In the genomic region with DNA sequence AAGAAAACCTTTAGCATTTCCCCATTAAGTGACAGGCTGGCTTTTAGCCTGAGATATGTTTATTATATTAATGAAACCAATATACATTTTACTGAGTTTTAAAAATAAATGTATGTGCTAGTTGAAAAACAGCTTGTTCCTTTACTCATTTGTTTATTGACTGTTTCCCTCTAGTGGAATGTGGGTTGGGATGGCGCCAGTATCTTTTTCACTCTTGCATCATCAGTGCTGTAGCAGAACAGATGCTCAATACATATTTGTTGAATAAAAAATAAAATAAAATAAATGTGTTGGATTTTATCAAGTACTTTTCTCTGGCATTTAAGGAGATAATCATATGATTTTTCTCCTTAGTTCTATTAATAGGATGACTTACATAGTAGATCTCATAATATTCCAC, we compare ENCODE assay signal across 32 cellular contexts. TPM values are rescaled to one million over a fixed set of nuclear protein-coding genes. Genes with fewer than 3 reads are reported as not detected.
DNase-seq lines count a peak whose midpoint lies in the region; ATAC-seq and TF ChIP-seq lines count a peak whose summit lies in the region.
"Had no signal": no experiment of that assay in that cellular context is flagged by ENCODE, and none has a peak within 500 bp of the region (broad histone marks: within the 10 kb centered on the region; RNA-seq: fewer than 3 reads in every experiment).

No MANE protein-coding gene starts in this region.

- intact Hi-C loops in esophagus muscularis mucosa (cut with DNase I) = no loop called here

- 72% methylated on average over 1 of the region's 1 CpG for WGBS in esophagus muscularis mucosa

- peaks cover 4% of the 10 kb centered on the region for H3K36me3 Mint-ChIP-seq in chondrocyte (ENCODE audit: low read depth)
- no peaks in the 10 kb centered on the region for H3K36me3 Mint-ChIP-seq in stimulated activated effector memory CD8-positive, alpha-beta T cell treated with anti-CD3 and anti-CD28 coated beads, Interleukin-12 subunit alpha, Interleukin-12 subunit beta, amount 100 ng/mL, for 72 hours
- H3K36me3 Mint-ChIP-seq: CD4-positive, alpha-beta memory T cell; neural progenitor cell had no signal

- peaks cover 38% of the 10 kb centered on the region for H3K27me3 Mint-ChIP-seq in chondrocyte (ENCODE audit: low read depth)

- H3K27ac ChIP-seq in esophagus muscularis mucosa (replicated peaks in 1 of 4) = no peak overlapping the region
- H3K27ac ChIP-seq: cardiac muscle cell, left ventricle myocardium inferior, neural progenitor cell, pancreas, right atrium auricular region, SJCRH30 had no signal

- no peaks in the 10 kb centered on the region for H3K4me1 ChIP-seq in esophagus muscularis mucosa
- H3K4me1 ChIP-seq: left ventricle myocardium inferior, neural progenitor cell, pancreas, right atrium auricular region, SJCRH30 had no signal

- H3K27me3 ChIP-seq in esophagus muscularis mucosa = peaks cover 0 to 12% (median 0%) of the 10 kb centered on the region in 4 donors
- H3K27me3 ChIP-seq: neural progenitor cell, pancreas, right atrium auricular region, SJCRH30 had no signal

- no peak overlapping the region for H3K4me3 ChIP-seq in esophagus muscularis mucosa
- H3K4me3 ChIP-seq: cardiac muscle cell, left ventricle myocardium inferior, neural progenitor cell, pancreas, right atrium auricular region, SJCRH30, smooth muscle cell had no signal

- no peak for ATAC-seq in stimulated activated effector memory CD8-positive, alpha-beta T cell treated with anti-CD3 and anti-CD28 coated beads, Interleukin-12 subunit alpha, Interleukin-12 subunit beta, amount 100 ng/mL, for 72 hours
- no peak for ATAC-seq in HG03460 (IDR thresholded peaks at IDR 0.05; ENCODE audit: unreplicated experiment)
- ATAC-seq: effector memory CD8-positive, alpha-beta T cell; esophagus mucosa; pancreas had no signal

- no peak for TF ChIP-seq POLR2A in esophagus muscularis mucosa (IDR thresholded peaks at IDR 0.05; ENCODE audit: low read depth)

- H3K27ac Mint-ChIP-seq in chondrocyte (ENCODE audit: unreplicated experiment) = no peak overlapping the region
- H3K27ac Mint-ChIP-seq in stimulated activated effector memory CD8-positive, alpha-beta T cell treated with anti-CD3 and anti-CD28 coated beads, Interleukin-12 subunit alpha, Interleukin-12 subunit beta, amount 100 ng/mL, for 72 hours = no peak overlapping the region
- H3K27ac Mint-ChIP-seq: activated CD4-positive, alpha-beta T cell treated with anti-CD3 and anti-CD28 coated beads, Interleukin-2, amount 10 ng/mL, durations not matched to agents 24 days and 14 days; activated naive CD8-positive, alpha-beta T cell treated with anti-CD3 and anti-CD28 coated beads for 36 hours; B cell; CD4-positive, alpha-beta memory T cell; effector memory CD8-positive, alpha-beta T cell; neural progenitor cell had no signal

- peaks cover 0 to 17% (median 9%) of the 10 kb centered on the region in 4 donors for H3K9me3 ChIP-seq in esophagus muscularis mucosa
- H3K9me3 ChIP-seq: pancreas, SJCRH30 had no signal

- no peak overlapping the region for H3K4me3 Mint-ChIP-seq in chondrocyte (ENCODE audit: unreplicated experiment)
- no peak overlapping the region for H3K4me3 Mint-ChIP-seq in stimulated activated effector memory CD8-positive, alpha-beta T cell treated with anti-CD3 and anti-CD28 coated beads, Interleukin-12 subunit alpha, Interleukin-12 subunit beta, amount 100 ng/mL, for 72 hours
- H3K4me3 Mint-ChIP-seq: activated CD4-positive, alpha-beta T cell treated with anti-CD3 and anti-CD28 coated beads, Interleukin-2, amount 10 ng/mL, durations not matched to agents 24 days and 14 days; activated naive CD8-positive, alpha-beta T cell treated with anti-CD3 and anti-CD28 coated beads for 36 hours; B cell; CD4-positive, alpha-beta memory T cell; effector memory CD8-positive, alpha-beta T cell; neural progenitor cell had no signal

- TF ChIP-seq CTCF in esophagus muscularis mucosa (IDR thresholded peaks at IDR 0.05) (no peak), chondrocyte (IDR thresholded peaks at IDR 0.05) (no peak)

- peaks cover 15% of the 10 kb centered on the region for H3K9me3 Mint-ChIP-seq in chondrocyte (ENCODE audit: low read depth)
- H3K9me3 Mint-ChIP-seq in stimulated activated effector memory CD8-positive, alpha-beta T cell treated with anti-CD3 and anti-CD28 coated beads, Interleukin-12 subunit alpha, Interleukin-12 subunit beta, amount 100 ng/mL, for 72 hours = peaks cover 3% of the 10 kb centered on the region
- H3K9me3 Mint-ChIP-seq: effector memory CD8-positive, alpha-beta T cell; neural progenitor cell had no signal

- no peaks in the 10 kb centered on the region for H3K4me1 Mint-ChIP-seq in chondrocyte (ENCODE audit: low read depth)
- no peaks in the 10 kb centered on the region for H3K4me1 Mint-ChIP-seq in stimulated activated effector memory CD8-positive, alpha-beta T cell treated with anti-CD3 and anti-CD28 coated beads, Interleukin-12 subunit alpha, Interleukin-12 subunit beta, amount 100 ng/mL, for 72 hours
- H3K4me1 Mint-ChIP-seq: activated CD4-positive, alpha-beta T cell treated with anti-CD3 and anti-CD28 coated beads, Interleukin-2, amount 10 ng/mL, durations not matched to agents 24 days and 14 days; B cell; CD4-positive, alpha-beta memory T cell; neural progenitor cell had no signal

- peak; percentile 4 for DNase-seq in EH (ENCODE audit: low read depth)
- peak; percentile 9 for DNase-seq in NCI-H460 (ENCODE audit: extremely low read depth, low read depth)
- DNase-seq in esophagus muscularis mucosa (ENCODE audit: extremely low spot score) = peak; percentile 53
- peak; percentile 74 for DNase-seq in iris pigment epithelial cell (ENCODE audit: low read depth)
- no peak for DNase-seq in chondrocyte (ENCODE audit: low spot score)
- DNase-seq in activated CD8-positive, alpha-beta memory T cell treated with anti-CD3 and anti-CD28 coated beads for 24 hours = no peak
- no peak for DNase-seq in stimulated activated effector memory CD8-positive, alpha-beta T cell treated with anti-CD3 and anti-CD28 coated beads, Interleukin-12 subunit alpha, Interleukin-12 subunit beta, amount 100 ng/mL, for 72 hours (ENCODE audit: low spot score in 2 of 2)
- DNase-seq: activated CD4-positive, alpha-beta T cell treated with anti-CD3 and anti-CD28 coated beads, Interleukin-2, amount 10 ng/mL, durations not matched to agents 24 days and 14 days; activated effector memory CD4-positive, alpha-beta T cell treated with Interleukin-2 at 50 U/mL for 16 hours; activated naive CD8-positive, alpha-beta T cell treated with anti-CD3 and anti-CD28 coated beads for 36 hours; activated T-cell treated with anti-CD3 and anti-CD28 coated beads, Interleukin-2, amount 50 U/mL, for 1 hour; aorta; CD4-positive, alpha-beta memory T cell; cortex of kidney; effector memory CD8-positive, alpha-beta T cell; glutamatergic neuron; islet precursor cell; left ventricle myocardium inferior; NCI-H1048; NCI-H82; pancreas; SJCRH30; stimulated activated naive CD4-positive, alpha-beta T cell treated with Interleukin-2 at 50 U/mL for 16 hours; SW 1271 had no signal

- no peak for TF ChIP-seq EP300 in esophagus muscularis mucosa (IDR thresholded peaks at IDR 0.05)

- H3K36me3 ChIP-seq in esophagus muscularis mucosa = no peaks in the 10 kb centered on the region
- H3K36me3 ChIP-seq: cardiac muscle cell, left ventricle myocardium inferior, neural progenitor cell, pancreas, right atrium auricular region, SJCRH30 had no signal

RNA-seq across cellular contexts. Expression of gene FSTL4, which starts 43.0 kb away (rescaled TPM):
- total RNA-seq in NCI-H460 (2014; rRNA removed; shearing (Covaris generic)) = 14.3 and 15.0 TPM in 2 replicates
- 19.6 and 28.6 TPM in 2 replicates for polyA plus RNA-seq in NCI-H460 (2014; cell fraction: nucleus; rRNA removed)
- total RNA-seq in esophagus muscularis mucosa (under 1 TPM in 3 of 4 donors, not detected in 1; 0.33 to 0.78 (median 0.34) TPM), chondrocyte (0.07 to 0.49 TPM in 2 of 3 replicates, not detected in the other)
- total RNA-seq: CD4-positive, alpha-beta memory T cell; left ventricle myocardium inferior; mesenteric fat pad; right atrium auricular region had no signal
- polyA plus RNA-seq: aorta; cardiac muscle cell; CD4-positive, alpha-beta memory T cell; smooth muscle cell had no signal

Comparison
In these comparisons a context has a peak if more than half of its experiments do, and no peak if none do; other contexts are left out.
1. DNase-seq: peak in EH (single experiment), NCI-H460 (single experiment), esophagus muscularis mucosa (single experiment) and iris pigment epithelial cell (single experiment); none in chondrocyte (single experiment), activated CD8-positive, alpha-beta memory T cell treated with anti-CD3 and anti-CD28 coated beads for 24 hours (single experiment) and stimulated activated effector memory CD8-positive, alpha-beta T cell treated with anti-CD3 and anti-CD28 coated beads, Interleukin-12 subunit alpha, Interleukin-12 subunit beta, amount 100 ng/mL, for 72 hours (0 of 2).